ENCODE assay signal across 8 cellular contexts in the genomic region with DNA sequence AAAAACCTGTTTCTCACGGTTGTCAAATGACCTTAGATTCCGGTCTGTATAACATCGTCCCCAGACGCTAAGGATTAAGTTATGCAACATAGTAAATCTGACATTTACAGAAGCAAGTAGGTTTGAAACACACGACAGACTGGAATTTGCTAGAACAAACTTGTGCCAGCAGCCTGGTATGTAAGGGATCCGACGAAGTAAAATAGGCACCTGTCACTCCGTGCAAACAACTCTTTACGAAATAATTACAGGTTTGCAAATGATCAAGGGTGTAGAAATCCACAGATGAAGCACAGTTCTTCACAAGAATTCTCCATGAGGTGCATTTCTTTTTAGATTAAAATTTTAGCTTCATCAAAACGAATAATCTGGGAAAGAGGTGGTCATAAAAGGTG. TPM values are rescaled to one million over a fixed set of nuclear protein-coding genes. Genes with fewer than 3 reads are reported as not detected.
DNase-seq lines count a peak whose midpoint lies in the region; ATAC-seq, FAIRE-seq and TF ChIP-seq lines count a peak whose summit lies in the region.

No MANE protein-coding gene starts in this region.

- in situ Hi-C loops in GM13977 (cut with MboI; ENCODE audit: low pct_unique_long_range_greater_than_20kb, low sequenced_read_pairs, unreplicated experiment) = no loop called here

- H3K9me1 ChIP-seq in keratinocyte (ENCODE audit: control insufficient read depth, extremely low read depth, insufficient read depth, low read length) = peaks cover 3% of the 10 kb centered on the region

- H3K27me3 ChIP-seq in keratinocyte (ENCODE audit: control insufficient read depth, extremely low read depth, insufficient read depth, low read length) = no peaks in the 10 kb centered on the region

- H3K4me1 Mint-ChIP-seq in stimulated activated naive CD8-positive, alpha-beta T cell treated with anti-CD3 and anti-CD28 coated beads, Interleukin-15, amount 100 ng/mL, for 72 hours = peaks cover 39% of the 10 kb centered on the region

- dilution Hi-C loops in keratinocyte (cut with MboI; ENCODE audit: extremely low pct_ligation_motif_present, low sequenced_read_pairs) = no loop called here

- H3K79me2 ChIP-seq in keratinocyte (ENCODE audit: control insufficient read depth, insufficient read depth, low read length) = peaks cover 35% of the 10 kb centered on the region

- H2AFZ ChIP-seq in keratinocyte (ENCODE audit: control insufficient read depth, low read length) = peak overlapping the region; percentile 28

- no peaks in the 10 kb centered on the region for H3K27me3 Mint-ChIP-seq in stimulated activated naive CD8-positive, alpha-beta T cell treated with anti-CD3 and anti-CD28 coated beads, Interleukin-15, amount 100 ng/mL, for 72 hours

- H3K4me3 ChIP-seq in keratinocyte (ENCODE audit: control insufficient read depth in 2 of 3, extremely low read depth in 1 of 3, insufficient read depth in 2 of 3, low read depth in 1 of 3, low read length in 3 of 3) = peak overlapping the region; percentile 68 to 87 (median 78)

- no peaks in the 10 kb centered on the region for H3K9me3 Mint-ChIP-seq in stimulated activated naive CD8-positive, alpha-beta T cell treated with anti-CD3 and anti-CD28 coated beads, Interleukin-15, amount 100 ng/mL, for 72 hours

- H3K27ac ChIP-seq in angular gyrus (ENCODE audit: low read depth, low read length) = peak overlapping the region; percentile 84
- H3K27ac ChIP-seq in keratinocyte (ENCODE audit: control insufficient read depth, insufficient read depth, low read length) = peak overlapping the region; percentile 70

- TF ChIP-seq CTCF in GM13977 (IDR thresholded peaks at IDR 0.05; ENCODE audit: extremely low read depth, insufficient read depth, missing control alignments) (no peak), keratinocyte (optimal IDR thresholded peaks at IDR 0.05 in 1 of 3, IDR thresholded peaks at IDR 0.05 in 1 of 3, conservative IDR thresholded peaks at IDR 0.05 in 1 of 3; ENCODE audit: extremely low read depth in 1 of 3, insufficient read depth in 2 of 3, low read length in 3 of 3) (no peak)

- peak overlapping the region; percentile 91 to 96 for H3K27ac Mint-ChIP-seq in stimulated activated naive CD8-positive, alpha-beta T cell treated with anti-CD3 and anti-CD28 coated beads, Interleukin-15, amount 100 ng/mL, for 72 hours

- peaks cover 1 to 11% of the 10 kb centered on the region in 2 experiments for H3K36me3 ChIP-seq in keratinocyte (ENCODE audit: control insufficient read depth in 2 of 2, extremely low read depth in 1 of 2, insufficient read depth in 2 of 2, low read length in 2 of 2)

- peaks cover 6% of the 10 kb centered on the region for H3K4me1 ChIP-seq in keratinocyte (ENCODE audit: control insufficient read depth, extremely low read depth, insufficient read depth, low read length)

- H4K20me1 ChIP-seq in keratinocyte (ENCODE audit: control insufficient read depth, extremely low read depth, insufficient read depth, low read length) = no peaks in the 10 kb centered on the region

- peak; percentile 9 for ATAC-seq in GM21825 (IDR thresholded peaks at IDR 0.05; ENCODE audit: unreplicated experiment)
- ATAC-seq in stimulated activated naive CD8-positive, alpha-beta T cell treated with anti-CD3 and anti-CD28 coated beads, Interleukin-15, amount 100 ng/mL, for 72 hours = peak; percentile 14

- peak overlapping the region; percentile 88 to 97 for H3K4me3 Mint-ChIP-seq in stimulated activated naive CD8-positive, alpha-beta T cell treated with anti-CD3 and anti-CD28 coated beads, Interleukin-15, amount 100 ng/mL, for 72 hours

- FAIRE-seq in keratinocyte (lab: Jason Lieb, UNC) = peak; percentile 34

- peak; percentile 16 for DNase-seq in GM13977 (ENCODE audit: low spot score)
- peak; percentile 19 for DNase-seq in LHCN-M2 (ENCODE audit: low read depth)
- no peak for DNase-seq in keratinocyte (ENCODE audit: low read depth, low spot score)
- no peak for DNase-seq in stimulated activated naive CD8-positive, alpha-beta T cell treated with anti-CD3 and anti-CD28 coated beads, Interleukin-15, amount 100 ng/mL, for 72 hours
- no peak for DNase-seq in NCI-H2227 (lab: John Stamatoyannopoulos, UW; ENCODE audit: unreplicated experiment)
- no peak for DNase-seq in stimulated activated CD4-positive, alpha-beta T cell treated with anti-CD3 and anti-CD28 coated beads, Interleukin-4, amount 100 ng/mL, for 1 hour

- H3K9ac ChIP-seq in keratinocyte (ENCODE audit: control insufficient read depth, extremely low read depth, insufficient read depth, low read length) = peak overlapping the region; percentile 82

- H3K9me3 ChIP-seq in keratinocyte (ENCODE audit: control insufficient read depth, low read depth, low read length) = no peaks in the 10 kb centered on the region

- H3K4me2 ChIP-seq in keratinocyte (ENCODE audit: control insufficient read depth, extremely low read depth, insufficient read depth, low read depth, low read length) = peak overlapping the region; percentile 95

RNA-seq across cellular contexts. Expression of a gene that starts 0.5 kb away (rescaled TPM):
- total RNA-seq in LHCN-M2 (2014; rRNA removed) = 67.6 and 76.3 TPM in 2 replicates
- polyA plus RNA-seq in LHCN-M2 (2012) = 49.0 TPM
- polyA plus RNA-seq in keratinocyte = 28.2 to 54.3 TPM (median 50.3 TPM) in 3 replicates
- 17.3 TPM for polyA plus RNA-seq in keratinocyte (2011; ENCODE audit: low read depth)
- polyA plus RNA-seq in keratinocyte (2011; cell fraction: cytosol; rRNA removed) = 44.0 and 62.9 TPM in 2 replicates
- polyA plus RNA-seq in keratinocyte (2011; cell fraction: nucleus; rRNA removed) = 18.8 and 26.8 TPM in 2 replicates
- 25.5 and 44.7 TPM in 2 replicates for polyA plus RNA-seq in keratinocyte (2012; ENCODE audit: low replicate concordance)
- 0.52 to 20.4 TPM (median 17.2 TPM) in 3 replicates for polyA minus RNA-seq in keratinocyte
- polyA minus RNA-seq in keratinocyte (2011; cell fraction: cytosol; rRNA and poly(A)+ RNA removed) = 13.2 TPM
- 4.6 and 9.9 TPM in 2 replicates for polyA minus RNA-seq in keratinocyte (2011; cell fraction: nucleus; rRNA and poly(A)+ RNA removed)

Comparison
In these comparisons a context has a peak if more than half of its experiments do, and no peak if none do; other contexts are left out.
1. DNase-seq: peak in GM13977 (single experiment) and LHCN-M2 (single experiment); none in keratinocyte (single experiment), stimulated activated naive CD8-positive, alpha-beta T cell treated with anti-CD3 and anti-CD28 coated beads, Interleukin-15, amount 100 ng/mL, for 72 hours (0 of 2), NCI-H2227 (single experiment) and stimulated activated CD4-positive, alpha-beta T cell treated with anti-CD3 and anti-CD28 coated beads, Interleukin-4, amount 100 ng/mL, for 1 hour (single experiment).